Comparison of ENCODE assay signal across 28 cellular contexts in the genomic region with DNA sequence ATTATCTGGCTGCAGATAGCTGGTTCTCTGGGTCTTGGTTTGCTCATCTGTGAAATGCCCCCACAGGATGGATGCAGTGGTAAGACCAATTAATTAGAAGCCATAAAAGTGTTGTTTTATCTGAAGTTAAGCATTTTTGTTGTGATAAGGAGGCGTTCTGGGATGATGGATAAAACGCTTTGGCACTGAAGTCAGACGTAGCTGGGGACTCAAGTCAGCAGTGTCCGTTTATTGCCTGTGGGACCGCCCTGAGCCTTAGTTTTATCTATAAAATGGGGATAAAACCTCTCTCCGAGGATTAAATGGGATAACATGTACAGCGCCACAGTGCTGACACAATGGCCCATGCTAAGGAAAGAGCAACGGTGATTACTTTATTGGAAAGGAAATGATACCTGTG.
"Had no signal": no experiment of that assay in that cellular context is flagged by ENCODE, and none has a peak within 500 bp of the region (broad histone marks: within the 10 kb centered on the region; RNA-seq: fewer than 3 reads in every experiment).

No MANE protein-coding gene starts in this region.

- H3K27me3 Mint-ChIP-seq: progenitor cell of endocrine pancreas had no signal

- H3K27ac Mint-ChIP-seq: activated CD4-positive, alpha-beta memory T cell treated with anti-CD3 and anti-CD28 coated beads for 36 hours; activated CD4-positive, alpha-beta T cell treated with anti-CD3 and anti-CD28 coated beads, Interleukin-2, amount 10 ng/mL, durations not matched to agents 24 days and 14 days; activated naive CD4-positive, alpha-beta T cell treated with anti-CD3 and anti-CD28 coated beads, Interleukin-2, amount 50 U/mL, for 24 hours; activated naive CD8-positive, alpha-beta T cell treated with anti-CD3 and anti-CD28 coated beads, Interleukin-2, amount 50 U/mL, for 24 hours; activated T-helper 17 cell treated with anti-CD3 and anti-CD28 coated beads, Interleukin-2, amount 50 U/mL, for 72 hours; dendritic cell treated with granulocyte-macrophage colony-stimulating factor and Interleukin-4, amounts not matched to agents 40 ng/mL and 50 ng/mL, for 4 days had no signal

- H3K4me3 Mint-ChIP-seq: activated CD4-positive, alpha-beta memory T cell treated with anti-CD3 and anti-CD28 coated beads for 36 hours; activated CD4-positive, alpha-beta T cell treated with anti-CD3 and anti-CD28 coated beads, Interleukin-2, amount 10 ng/mL, durations not matched to agents 24 days and 14 days; activated naive CD4-positive, alpha-beta T cell treated with anti-CD3 and anti-CD28 coated beads, Interleukin-2, amount 50 U/mL, for 24 hours; activated naive CD8-positive, alpha-beta T cell treated with anti-CD3 and anti-CD28 coated beads, Interleukin-2, amount 50 U/mL, for 24 hours; activated T-cell treated with anti-CD3 and anti-CD28 coated beads, Interleukin-2, amount 50 U/mL, for 4 hours; activated T-helper 17 cell treated with anti-CD3 and anti-CD28 coated beads, Interleukin-2, amount 50 U/mL, for 72 hours had no signal

- H3K36me3 ChIP-seq: esophagus muscularis mucosa, left ventricle myocardium inferior, neutrophil, ovary, sigmoid colon, tibial nerve had no signal

- H3K9me3 ChIP-seq: esophagus muscularis mucosa, left ventricle myocardium inferior, mucosa of descending colon, neutrophil, ovary, sigmoid colon, tibial nerve had no signal

- H3K4me1 Mint-ChIP-seq: activated T-helper 17 cell treated with anti-CD3 and anti-CD28 coated beads, Interleukin-2, amount 50 U/mL, for 72 hours had no signal

- H3K27ac ChIP-seq: esophagus muscularis mucosa, left ventricle myocardium inferior, neutrophil, ovary, tibial nerve had no signal

- DNase-seq: activated CD4-positive, alpha-beta memory T cell treated with anti-CD3 and anti-CD28 coated beads for 36 hours; activated CD4-positive, alpha-beta T cell treated with anti-CD3 and anti-CD28 coated beads, Interleukin-2, amount 10 ng/mL, durations not matched to agents 24 days and 14 days; activated CD4-positive, CD25-positive, alpha-beta regulatory T cell treated with anti-CD3 and anti-CD28 coated beads, Interleukin-2, amount 50 U/mL, for 72 hours; activated CD8-positive, alpha-beta memory T cell treated with anti-CD3 and anti-CD28 coated beads, Interleukin-2, amount 50 U/mL, for 4 hours; activated gamma-delta T cell treated with Interleukin-2 at 50 U/mL for 16 hours; activated naive CD8-positive, alpha-beta T cell treated with anti-CD3 and anti-CD28 coated beads, Interleukin-2, amount 50 U/mL, for 24 hours; activated T-cell treated with anti-CD3 and anti-CD28 coated beads, Interleukin-2, amount 50 U/mL, for 4 hours; amygdala; caudate nucleus; effector CD4-positive, alpha-beta T cell; islet precursor cell; left ventricle myocardium inferior; mucosa of descending colon; ovary; retina; sigmoid colon; stimulated activated CD4-positive, alpha-beta T cell treated with anti-CD3 and anti-CD28 coated beads, Interleukin-15, amount 100 ng/mL, for 24 hours; stimulated activated CD4-positive, alpha-beta T cell treated with anti-CD3 and anti-CD28 coated beads, Interleukin-2, amount 100 ng/mL, for 24 hours; stimulated activated naive CD4-positive, alpha-beta T cell; T-helper 2 cell had no signal

- H3K36me3 Mint-ChIP-seq: activated CD4-positive, alpha-beta memory T cell treated with anti-CD3 and anti-CD28 coated beads for 36 hours; natural killer cell treated with Interleukin-12 subunit alpha and Interleukin-12 subunit beta and Interleukin-15 and Interleukin-18, amount 100 ng/mL, for 72 hours had no signal

- ATAC-seq: activated naive CD8-positive, alpha-beta T cell treated with anti-CD3 and anti-CD28 coated beads, Interleukin-2, amount 50 U/mL, for 24 hours; activated T-cell treated with anti-CD3 and anti-CD28 coated beads, Interleukin-2, amount 50 U/mL, for 4 hours; activated T-helper 17 cell treated with anti-CD3 and anti-CD28 coated beads, Interleukin-2, amount 50 U/mL, for 72 hours; mucosa of descending colon; natural killer cell treated with Interleukin-12 subunit alpha and Interleukin-12 subunit beta and Interleukin-15 and Interleukin-18, amount 100 ng/mL, for 72 hours had no signal

- H3K9me3 Mint-ChIP-seq: activated CD4-positive, alpha-beta memory T cell treated with anti-CD3 and anti-CD28 coated beads for 36 hours; activated naive CD4-positive, alpha-beta T cell treated with anti-CD3 and anti-CD28 coated beads, Interleukin-2, amount 50 U/mL, for 24 hours; activated naive CD8-positive, alpha-beta T cell treated with anti-CD3 and anti-CD28 coated beads, Interleukin-2, amount 50 U/mL, for 24 hours; activated T-cell treated with anti-CD3 and anti-CD28 coated beads, Interleukin-2, amount 50 U/mL, for 4 hours; activated T-helper 17 cell treated with anti-CD3 and anti-CD28 coated beads, Interleukin-2, amount 50 U/mL, for 72 hours; dendritic cell treated with granulocyte-macrophage colony-stimulating factor and Interleukin-4, amounts not matched to agents 40 ng/mL and 50 ng/mL, for 4 days; natural killer cell treated with Interleukin-12 subunit alpha and Interleukin-12 subunit beta and Interleukin-15 and Interleukin-18, amount 100 ng/mL, for 72 hours had no signal

- H3K27me3 ChIP-seq: esophagus muscularis mucosa, ovary, sigmoid colon, tibial nerve had no signal

- H3K4me3 ChIP-seq: esophagus muscularis mucosa, left ventricle myocardium inferior, mucosa of descending colon, ovary, sigmoid colon, tibial nerve had no signal
